In genomic region chrX:2262679-2263055, GRCh38 we compare ENCODE assay signal across 1 cellular context.
TF ChIP-seq lines count a peak whose summit lies in the region.

No MANE protein-coding gene starts in this region.

TF ChIP-seq in SK-N-SH, 30 proteins besides CTCF, POLR2A, EP300 and RAD21 (continued from another document):
- TF ChIP-seq USF2 (IDR thresholded peaks at IDR 0.05; ENCODE audit: borderline replicate concordance, low read depth, low read length) = no peak
- TF ChIP-seq MEF2A (IDR thresholded peaks at IDR 0.05; ENCODE audit: borderline replicate concordance, low read depth) = no peak
- TF ChIP-seq MXI1 (IDR thresholded peaks at IDR 0.05; ENCODE audit: low read depth, low read length) = no peak
